ENCODE assay signal across 15 cellular contexts in genomic region chr1:216660561-216660960, GRCh38.
DNase-seq lines count a peak whose midpoint lies in the region; ATAC-seq and TF ChIP-seq lines count a peak whose summit lies in the region.
"Had no signal": no experiment of that assay in that cellular context is flagged by ENCODE, and none has a peak within 500 bp of the region (broad histone marks: within the 10 kb centered on the region; RNA-seq: fewer than 3 reads in every experiment).

No MANE protein-coding gene starts in this region.

- H3K4me1 ChIP-seq in heart left ventricle (peaks cover 0 to 5% (median 0%) of the 10 kb centered on the region in 12 donors), left ventricle myocardium inferior (peaks cover 23% of the 10 kb centered on the region), right cardiac atrium (ENCODE audit: control insufficient read depth, insufficient read depth, low read length) (no peaks in the 10 kb centered on the region), trophoblast cell (ENCODE audit: control insufficient read depth in 1 of 2, insufficient read depth in 2 of 2, low read length in 2 of 2) (no peaks in the 10 kb centered on the region), esophagus squamous epithelium (no peaks in the 10 kb centered on the region)

- no peak overlapping the region for H4K12ac ChIP-seq in trophoblast cell (ENCODE audit: low read depth, low read length)

- no peaks in the 10 kb centered on the region for H3K79me2 ChIP-seq in trophoblast cell (ENCODE audit: control insufficient read depth, insufficient read depth, low read length, poor library complexity)

- H3K27me3 ChIP-seq in heart left ventricle (no peaks in the 10 kb centered on the region), left ventricle myocardium inferior (ENCODE audit: low read depth) (no peaks in the 10 kb centered on the region), right cardiac atrium (ENCODE audit: control insufficient read depth, insufficient read depth) (no peaks in the 10 kb centered on the region), trophoblast cell (ENCODE audit: insufficient read depth, low read length) (no peaks in the 10 kb centered on the region), esophagus squamous epithelium (no peaks in the 10 kb centered on the region)

- no peak overlapping the region for H3K14ac ChIP-seq in trophoblast cell (ENCODE audit: low read length)

- no peak overlapping the region for H3K4ac ChIP-seq in trophoblast cell (ENCODE audit: low read depth, low read length)

- no peak overlapping the region for H2AK5ac ChIP-seq in trophoblast cell (ENCODE audit: low read length)

- H3K4me3 ChIP-seq in heart left ventricle (no peak overlapping the region), left ventricle myocardium inferior (no peak overlapping the region), right cardiac atrium (ENCODE audit: low read length) (no peak overlapping the region), trophoblast cell (ENCODE audit: low read depth, low read length) (no peak overlapping the region), esophagus squamous epithelium (no peak overlapping the region)
- H3K4me3 ChIP-seq: HAP-1 had no signal

- peaks cover 3% of the 10 kb centered on the region for H3K79me1 ChIP-seq in trophoblast cell (ENCODE audit: low read length)

- H3K9me3 ChIP-seq in heart left ventricle (no peaks in the 10 kb centered on the region), left ventricle myocardium inferior (replicated peaks) (no peaks in the 10 kb centered on the region), right cardiac atrium (ENCODE audit: control insufficient read depth, low read length) (no peaks in the 10 kb centered on the region), trophoblast cell (ENCODE audit: insufficient read depth, low read depth, low read length) (no peaks in the 10 kb centered on the region), esophagus squamous epithelium (no peaks in the 10 kb centered on the region)
- H3K9me3 ChIP-seq: HAP-1 had no signal

- DNase-seq in heart left ventricle, result no peak
- DNase-seq in left ventricle myocardium inferior, result no peak
- DNase-seq in right cardiac atrium, result no peak
- no peak for DNase-seq in trophoblast cell
- no peak for DNase-seq in esophagus squamous epithelium (lab: John Stamatoyannopoulos, UW)
- no peak for DNase-seq in activated T-cell treated with anti-CD3 and anti-CD28 coated beads for 4 hours
- DNase-seq: C1 segment of cervical spinal cord; Calu3; CD4-positive, alpha-beta memory T cell; COR-L47; DMS53; DMS79 treated with DMSO at 0.1 percent for 48 hours; GF-D8; GOT3 had no signal

- H3K36me3 ChIP-seq in heart left ventricle (no peaks in the 10 kb centered on the region), left ventricle myocardium inferior (no peaks in the 10 kb centered on the region), trophoblast cell (ENCODE audit: control insufficient read depth in 1 of 2, insufficient read depth in 2 of 2, low read length in 2 of 2) (no peaks in the 10 kb centered on the region), esophagus squamous epithelium (no peaks in the 10 kb centered on the region)
- H3K36me3 ChIP-seq: HAP-1 had no signal

- no peak overlapping the region for H3K9ac ChIP-seq in trophoblast cell (ENCODE audit: low read length)

- H2BK12ac ChIP-seq in trophoblast cell (ENCODE audit: low read length), result no peak overlapping the region

- TF ChIP-seq POLR2A in heart left ventricle (IDR thresholded peaks at IDR 0.05) (no peak), esophagus squamous epithelium (IDR thresholded peaks at IDR 0.05) (no peak)

- 18 to 41% (median 32%) methylated on average over 1 of the region's 1 CpG for WGBS in heart left ventricle, 4 donors
- 45% methylated on average over 1 of the region's 1 CpG for WGBS in right cardiac atrium
- WGBS in trophoblast cell (ENCODE audit: extremely low coverage, insufficient coverage, insufficient read length), result no CpG with 5 or more reads among the region's 1 CpG
- 71 to 90% methylated on average over 1 of the region's 1 CpG for WGBS in esophagus squamous epithelium, 2 donors

- intact Hi-C loops in heart left ventricle (cut with DNase I) (no loop called here), left ventricle myocardium inferior (cut with micrococcal nuclease) (no loop called here), right cardiac atrium (cut with DNase I) (no loop called here), esophagus squamous epithelium (cut with DNase I) (no loop called here)

- H3K23ac ChIP-seq in trophoblast cell (ENCODE audit: low read length), result no peak overlapping the region

- H2AFZ ChIP-seq in trophoblast cell (ENCODE audit: insufficient read depth, low read length, poor library complexity), result no peak overlapping the region

- ATAC-seq in heart left ventricle (peak; percentile 55 to 87 (median 64)), right cardiac atrium (peak; percentile 20 to 77)

- no peak overlapping the region for H2BK5ac ChIP-seq in trophoblast cell (ENCODE audit: low read depth, low read length, poor library complexity)

- TF ChIP-seq CTCF in heart left ventricle (IDR thresholded peaks at IDR 0.05) (no peak), left ventricle myocardium inferior (IDR thresholded peaks at IDR 0.05; ENCODE audit: borderline replicate concordance) (no peak), esophagus squamous epithelium (IDR thresholded peaks at IDR 0.05) (no peak)

- H4K91ac ChIP-seq in trophoblast cell (ENCODE audit: low read depth, low read length), result no peak overlapping the region

- H3K4me2 ChIP-seq in trophoblast cell (ENCODE audit: low read length), result no peak overlapping the region

- H2BK120ac ChIP-seq in trophoblast cell (ENCODE audit: insufficient read depth, low read length, poor library complexity), result peak overlapping the region; percentile 60

- H4K8ac ChIP-seq in trophoblast cell (ENCODE audit: low read depth, low read length), result no peak overlapping the region

- H3K27ac ChIP-seq in heart left ventricle, result no peak overlapping the region
- no peak overlapping the region for H3K27ac ChIP-seq in left ventricle myocardium inferior (replicated peaks)
- no peak overlapping the region for H3K27ac ChIP-seq in right cardiac atrium (ENCODE audit: low read length)
- H3K27ac ChIP-seq in trophoblast cell (ENCODE audit: low read depth, low read length), result no peak overlapping the region
- no peak overlapping the region for H3K27ac ChIP-seq in esophagus squamous epithelium

- H3K18ac ChIP-seq in trophoblast cell (ENCODE audit: low read length), result no peak overlapping the region
